In the genomic region with DNA sequence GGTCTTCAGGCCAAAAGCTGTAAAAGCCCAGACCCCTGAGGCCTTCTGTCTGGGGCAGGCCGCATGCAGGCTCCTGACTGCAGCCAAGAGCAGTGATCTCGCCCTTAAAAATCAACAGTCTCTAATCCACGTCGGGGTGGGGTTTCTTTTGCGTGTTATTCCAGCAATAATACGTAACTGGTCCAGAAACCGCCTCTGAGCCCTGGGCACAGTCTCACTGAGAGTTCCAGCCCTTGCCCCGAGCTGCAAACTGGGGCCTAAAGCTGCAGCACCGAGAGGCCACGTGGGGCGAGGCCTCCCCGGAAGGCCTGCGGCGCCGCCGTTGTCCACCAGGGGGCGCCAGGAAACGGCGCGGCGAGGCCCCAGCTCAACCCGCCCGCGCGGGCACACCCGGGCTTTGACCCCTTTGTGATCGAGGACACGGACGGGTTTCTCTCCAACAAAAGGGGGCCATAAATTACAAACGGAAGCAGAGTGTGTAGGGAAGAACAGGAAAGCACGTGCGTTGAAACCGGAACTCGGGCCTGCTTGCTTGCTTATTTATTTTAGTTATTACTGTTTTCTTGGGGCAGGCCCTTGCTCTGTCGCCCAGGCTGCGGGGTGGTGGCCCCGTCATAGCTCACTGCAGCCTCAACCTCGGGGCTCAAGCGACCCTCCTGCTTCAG, we compare ENCODE assay signal across 8 cellular contexts.
DNase-seq lines count a peak whose midpoint lies in the region; ATAC-seq and TF ChIP-seq lines count a peak whose summit lies in the region.

No MANE protein-coding gene starts in this region.

- DNase-seq in Ammon's horn (ENCODE audit: low spot score) (peak; percentile 69), LoVo (ENCODE audit: low spot score) (peak; percentile 84), SK-N-MC (ENCODE audit: low read depth, low spot score) (no peak), head of caudate nucleus (peak; percentile 46 to 92 (median 82)), tibial artery (peak; percentile 83 to 89)
- DNase-seq in activated naive CD4-positive, alpha-beta T cell treated with anti-CD3 and anti-CD28 coated beads, Interleukin-2, amount 50 U/mL, for 16 hours = peak; percentile 85

- H3K4me3 ChIP-seq in SK-N-MC (0 out of 2 replicates have a peak overlapping the region, but pooled peaks have one; percentile 16), parathyroid adenoma (ENCODE audit: low read depth, low read length) (peak overlapping the region; percentile 15), tibial artery (peak overlapping the region; percentile 16 to 28)

- H3K27ac ChIP-seq in SK-N-MC (0 out of 2 replicates have a peak overlapping the region, but pooled peaks have one; percentile 45), parathyroid adenoma (peak overlapping the region; percentile 34), tibial artery (peak overlapping the region; percentile 73 to 77)

- H3K9ac ChIP-seq in SK-N-MC (ENCODE audit: insufficient read length) (peak overlapping the region; percentile 75), parathyroid adenoma (no peak overlapping the region)

- intact Hi-C loops in head of caudate nucleus (cut with DNase I) = loop anchor here (2.0 kb wide), 3 partner anchors 67 to 239 kb away; no protein-coding TSS in a partner anchor
- intact Hi-C loops in tibial artery (cut with DNase I; ENCODE audit: low total_unique reads) = loop anchor here (2.0 to 5.0 kb wide), 2 partner anchors 175 to 236 kb away; no protein-coding TSS in a partner anchor

- H3K79me2 ChIP-seq in parathyroid adenoma = no peaks in the 10 kb centered on the region

- no peaks in the 10 kb centered on the region for H3K27me3 ChIP-seq in parathyroid adenoma (ENCODE audit: control insufficient read depth, insufficient read depth, low read length)
- H3K27me3 ChIP-seq in tibial artery = no peaks in the 10 kb centered on the region

- H3K36me3 ChIP-seq in SK-N-MC (ENCODE audit: insufficient read depth, low read length) (no peaks in the 10 kb centered on the region), parathyroid adenoma (ENCODE audit: control insufficient read depth, insufficient read depth, low read length) (no peaks in the 10 kb centered on the region), tibial artery (no peaks in the 10 kb centered on the region)

- peak overlapping the region; percentile 27 for H3K4me2 ChIP-seq in parathyroid adenoma (ENCODE audit: low read length)

- TF ChIP-seq CTCF in parathyroid adenoma (IDR thresholded peaks at IDR 0.05) (peak; percentile 99), tibial artery (IDR thresholded peaks at IDR 0.05) (peak; percentile 99)

- peak overlapping the region; percentile 82 for H2AFZ ChIP-seq in parathyroid adenoma

- H3K4me1 ChIP-seq in parathyroid adenoma (peaks cover 8% of the 10 kb centered on the region), tibial artery (peaks cover 0 to 36% (median 29%) of the 10 kb centered on the region in 4 donors)

- ATAC-seq in GM19395 (IDR thresholded peaks at IDR 0.05; ENCODE audit: unreplicated experiment) = peak; percentile 81

- H3K9me3 ChIP-seq in SK-N-MC (ENCODE audit: low read depth, low read length) (no peaks in the 10 kb centered on the region), parathyroid adenoma (ENCODE audit: control insufficient read depth, low read length) (no peaks in the 10 kb centered on the region), tibial artery (no peaks in the 10 kb centered on the region)
